16 cellular contexts compared by ENCODE assay signal in genomic region chr10:45439365-45439764, GRCh38.
"Had no signal": no experiment of that assay in that cellular context is flagged by ENCODE, and none has a peak within 500 bp of the region (broad histone marks: within the 10 kb centered on the region; RNA-seq: fewer than 3 reads in every experiment).

No MANE protein-coding gene starts in this region.

- H3K27ac ChIP-seq: cardiac muscle cell, gastrocnemius medialis, heart right ventricle, pancreas, tibial nerve had no signal

- H3K4me3 ChIP-seq: cardiac muscle cell, gastrocnemius medialis, heart right ventricle, pancreas, tibial nerve had no signal

- H3K9me3 ChIP-seq: gastrocnemius medialis, pancreas, tibial nerve had no signal

- H3K36me3 ChIP-seq: cardiac muscle cell, gastrocnemius medialis, pancreas, tibial nerve had no signal

- H3K4me1 ChIP-seq: gastrocnemius medialis, tibial nerve had no signal

- H3K27me3 ChIP-seq: cardiac muscle cell, pancreas, tibial nerve had no signal

- H3K4me3 Mint-ChIP-seq: nephron progenitor cell had no signal

- DNase-seq: activated CD4-positive, alpha-beta T cell treated with anti-CD3 and anti-CD28 coated beads, Interleukin-2, amount 50 U/mL, for 4 hours; activated CD8-positive, alpha-beta memory T cell treated with anti-CD3 and anti-CD28 coated beads, Interleukin-2, amount 50 U/mL, for 48 hours; activated naive CD4-positive, alpha-beta T cell treated with Interleukin-2 at 50 U/mL for 16 hours; effector CD4-positive, alpha-beta T cell; gastrocnemius medialis; heart right ventricle; islet precursor cell; mammary epithelial cell; nephron progenitor cell; pancreas; retina; stimulated activated CD4-positive, alpha-beta T cell treated with anti-CD3 and anti-CD28 coated beads, Interleukin-4, amount 100 ng/mL, for 4 hours had no signal

- ATAC-seq: activated CD4-positive, CD25-positive, alpha-beta regulatory T cell treated with anti-CD3 and anti-CD28 coated beads, Interleukin-2, amount 50 U/mL, for 24 hours; gastrocnemius medialis; heart right ventricle; left lobe of liver had no signal
